1 cellular context compared by ENCODE assay signal in genomic region chr10:59854571-59854970, GRCh38.
TF ChIP-seq lines count a peak whose summit lies in the region.

No MANE protein-coding gene starts in this region.

TF ChIP-seq in GM23338, 12 proteins besides CTCF, POLR2A, EP300 and RAD21:
- TF ChIP-seq ZNF462 (CRISPR knock-in tag; IDR thresholded peaks at IDR 0.05) (no peak), JUNB (IDR thresholded peaks at IDR 0.05; ENCODE audit: unreplicated experiment) (no peak), EZH2 (IDR thresholded peaks at IDR 0.05; ENCODE audit: low read depth, unreplicated experiment) (no peak), NANOG (IDR thresholded peaks at IDR 0.05; ENCODE audit: borderline replicate concordance) (no peak), ZNF114 (CRISPR knock-in tag; IDR thresholded peaks at IDR 0.05) (no peak), CREB1 (CRISPR knock-in tag; IDR thresholded peaks at IDR 0.05; ENCODE audit: low read depth) (no peak), ZNF331 (CRISPR knock-in tag; IDR thresholded peaks at IDR 0.05; ENCODE audit: low read depth) (no peak), POLR2AphosphoS5 (IDR thresholded peaks at IDR 0.05; ENCODE audit: low read depth) (no peak), REST (IDR thresholded peaks at IDR 0.05; ENCODE audit: unreplicated experiment) (no peak), EZH2phosphoT487 (IDR thresholded peaks at IDR 0.05; ENCODE audit: unreplicated experiment) (no peak), STAT1 (IDR thresholded peaks at IDR 0.05; ENCODE audit: unreplicated experiment) (no peak)
- TF ChIP-seq, protein P1, sequence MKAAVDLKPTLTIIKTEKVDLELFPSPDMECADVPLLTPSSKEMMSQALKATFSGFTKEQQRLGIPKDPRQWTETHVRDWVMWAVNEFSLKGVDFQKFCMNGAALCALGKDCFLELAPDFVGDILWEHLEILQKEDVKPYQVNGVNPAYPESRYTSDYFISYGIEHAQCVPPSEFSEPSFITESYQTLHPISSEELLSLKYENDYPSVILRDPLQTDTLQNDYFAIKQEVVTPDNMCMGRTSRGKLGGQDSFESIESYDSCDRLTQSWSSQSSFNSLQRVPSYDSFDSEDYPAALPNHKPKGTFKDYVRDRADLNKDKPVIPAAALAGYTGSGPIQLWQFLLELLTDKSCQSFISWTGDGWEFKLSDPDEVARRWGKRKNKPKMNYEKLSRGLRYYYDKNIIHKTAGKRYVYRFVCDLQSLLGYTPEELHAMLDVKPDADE (IDR thresholded peaks at IDR 0.05), result no peak
